Comparison of ENCODE assay signal across 2 cellular contexts in the genomic region with DNA sequence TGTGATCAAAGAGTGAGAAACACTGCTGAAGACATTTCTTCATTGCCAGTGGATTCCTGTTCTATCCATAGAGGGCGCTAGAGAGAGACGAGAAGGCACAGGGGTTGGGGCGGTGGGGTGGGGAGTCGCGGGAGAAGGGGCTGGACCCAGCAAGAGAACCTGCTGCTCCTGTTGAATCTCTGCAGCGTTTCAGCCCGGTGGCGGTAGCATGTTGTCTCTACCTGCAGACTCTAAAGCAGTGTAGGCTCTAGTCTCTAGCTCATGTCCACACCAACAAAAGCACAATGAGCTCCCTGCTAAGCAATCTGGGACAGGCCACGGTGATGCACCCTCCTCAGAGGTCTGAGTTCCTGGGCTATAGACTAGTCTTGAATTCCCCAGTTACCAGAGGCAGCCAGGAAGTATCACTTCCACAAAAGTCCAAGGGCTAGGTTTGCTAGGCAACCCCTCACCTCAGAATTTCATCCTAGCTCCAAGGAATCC.
TF ChIP-seq lines count a peak whose summit lies in the region.

No MANE protein-coding gene starts in this region.

TF ChIP-seq in HCT116, 20 proteins besides CTCF, POLR2A, EP300 and RAD21 (continued from another document):
- TF ChIP-seq, protein P1, sequence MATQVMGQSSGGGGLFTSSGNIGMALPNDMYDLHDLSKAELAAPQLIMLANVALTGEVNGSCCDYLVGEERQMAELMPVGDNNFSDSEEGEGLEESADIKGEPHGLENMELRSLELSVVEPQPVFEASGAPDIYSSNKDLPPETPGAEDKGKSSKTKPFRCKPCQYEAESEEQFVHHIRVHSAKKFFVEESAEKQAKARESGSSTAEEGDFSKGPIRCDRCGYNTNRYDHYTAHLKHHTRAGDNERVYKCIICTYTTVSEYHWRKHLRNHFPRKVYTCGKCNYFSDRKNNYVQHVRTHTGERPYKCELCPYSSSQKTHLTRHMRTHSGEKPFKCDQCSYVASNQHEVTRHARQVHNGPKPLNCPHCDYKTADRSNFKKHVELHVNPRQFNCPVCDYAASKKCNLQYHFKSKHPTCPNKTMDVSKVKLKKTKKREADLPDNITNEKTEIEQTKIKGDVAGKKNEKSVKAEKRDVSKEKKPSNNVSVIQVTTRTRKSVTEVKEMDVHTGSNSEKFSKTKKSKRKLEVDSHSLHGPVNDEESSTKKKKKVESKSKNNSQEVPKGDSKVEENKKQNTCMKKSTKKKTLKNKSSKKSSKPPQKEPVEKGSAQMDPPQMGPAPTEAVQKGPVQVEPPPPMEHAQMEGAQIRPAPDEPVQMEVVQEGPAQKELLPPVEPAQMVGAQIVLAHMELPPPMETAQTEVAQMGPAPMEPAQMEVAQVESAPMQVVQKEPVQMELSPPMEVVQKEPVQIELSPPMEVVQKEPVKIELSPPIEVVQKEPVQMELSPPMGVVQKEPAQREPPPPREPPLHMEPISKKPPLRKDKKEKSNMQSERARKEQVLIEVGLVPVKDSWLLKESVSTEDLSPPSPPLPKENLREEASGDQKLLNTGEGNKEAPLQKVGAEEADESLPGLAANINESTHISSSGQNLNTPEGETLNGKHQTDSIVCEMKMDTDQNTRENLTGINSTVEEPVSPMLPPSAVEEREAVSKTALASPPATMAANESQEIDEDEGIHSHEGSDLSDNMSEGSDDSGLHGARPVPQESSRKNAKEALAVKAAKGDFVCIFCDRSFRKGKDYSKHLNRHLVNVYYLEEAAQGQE (IDR thresholded peaks at IDR 0.05; ENCODE audit: low read depth): no peak
- TF ChIP-seq EZH2 (IDR thresholded peaks at IDR 0.05): no peak
- no peak for TF ChIP-seq SIN3A (IDR thresholded peaks at IDR 0.05; ENCODE audit: low read depth)
- TF ChIP-seq, protein P2, sequence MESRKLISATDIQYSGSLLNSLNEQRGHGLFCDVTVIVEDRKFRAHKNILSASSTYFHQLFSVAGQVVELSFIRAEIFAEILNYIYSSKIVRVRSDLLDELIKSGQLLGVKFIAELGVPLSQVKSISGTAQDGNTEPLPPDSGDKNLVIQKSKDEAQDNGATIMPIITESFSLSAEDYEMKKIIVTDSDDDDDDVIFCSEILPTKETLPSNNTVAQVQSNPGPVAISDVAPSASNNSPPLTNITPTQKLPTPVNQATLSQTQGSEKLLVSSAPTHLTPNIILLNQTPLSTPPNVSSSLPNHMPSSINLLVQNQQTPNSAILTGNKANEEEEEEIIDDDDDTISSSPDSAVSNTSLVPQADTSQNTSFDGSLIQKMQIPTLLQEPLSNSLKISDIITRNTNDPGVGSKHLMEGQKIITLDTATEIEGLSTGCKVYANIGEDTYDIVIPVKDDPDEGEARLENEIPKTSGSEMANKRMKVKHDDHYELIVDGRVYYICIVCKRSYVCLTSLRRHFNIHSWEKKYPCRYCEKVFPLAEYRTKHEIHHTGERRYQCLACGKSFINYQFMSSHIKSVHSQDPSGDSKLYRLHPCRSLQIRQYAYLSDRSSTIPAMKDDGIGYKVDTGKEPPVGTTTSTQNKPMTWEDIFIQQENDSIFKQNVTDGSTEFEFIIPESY (IDR thresholded peaks at IDR 0.05; ENCODE audit: extremely low read depth, insufficient replicate concordance, low read length): no peak
- TF ChIP-seq EZH2phosphoT487 (IDR thresholded peaks at IDR 0.05; ENCODE audit: borderline replicate concordance): no peak
- TF ChIP-seq ZNF274 (IDR thresholded peaks at IDR 0.05; ENCODE audit: low read depth, low read length): no peak
- no peak for TF ChIP-seq ELF1 (IDR thresholded peaks at IDR 0.05; ENCODE audit: borderline replicate concordance, low read depth)
- TF ChIP-seq CBX3 (IDR thresholded peaks at IDR 0.05; ENCODE audit: low read depth): no peak
- TF ChIP-seq TCF7L2 (IDR thresholded peaks at IDR 0.05; ENCODE audit: borderline replicate concordance, extremely low read depth, insufficient read depth, insufficient read length): no peak
- TF ChIP-seq ZFX (IDR thresholded peaks at IDR 0.05): no peak
- no peak for TF ChIP-seq CEBPB (IDR thresholded peaks at IDR 0.05; ENCODE audit: low read depth)
- no peak for TF ChIP-seq SP1 (IDR thresholded peaks at IDR 0.05; ENCODE audit: low read depth)

TF ChIP-seq in HepG2, 621 proteins besides CTCF, POLR2A, EP300 and RAD21 (continued from another document):
- TF ChIP-seq, protein P3, sequence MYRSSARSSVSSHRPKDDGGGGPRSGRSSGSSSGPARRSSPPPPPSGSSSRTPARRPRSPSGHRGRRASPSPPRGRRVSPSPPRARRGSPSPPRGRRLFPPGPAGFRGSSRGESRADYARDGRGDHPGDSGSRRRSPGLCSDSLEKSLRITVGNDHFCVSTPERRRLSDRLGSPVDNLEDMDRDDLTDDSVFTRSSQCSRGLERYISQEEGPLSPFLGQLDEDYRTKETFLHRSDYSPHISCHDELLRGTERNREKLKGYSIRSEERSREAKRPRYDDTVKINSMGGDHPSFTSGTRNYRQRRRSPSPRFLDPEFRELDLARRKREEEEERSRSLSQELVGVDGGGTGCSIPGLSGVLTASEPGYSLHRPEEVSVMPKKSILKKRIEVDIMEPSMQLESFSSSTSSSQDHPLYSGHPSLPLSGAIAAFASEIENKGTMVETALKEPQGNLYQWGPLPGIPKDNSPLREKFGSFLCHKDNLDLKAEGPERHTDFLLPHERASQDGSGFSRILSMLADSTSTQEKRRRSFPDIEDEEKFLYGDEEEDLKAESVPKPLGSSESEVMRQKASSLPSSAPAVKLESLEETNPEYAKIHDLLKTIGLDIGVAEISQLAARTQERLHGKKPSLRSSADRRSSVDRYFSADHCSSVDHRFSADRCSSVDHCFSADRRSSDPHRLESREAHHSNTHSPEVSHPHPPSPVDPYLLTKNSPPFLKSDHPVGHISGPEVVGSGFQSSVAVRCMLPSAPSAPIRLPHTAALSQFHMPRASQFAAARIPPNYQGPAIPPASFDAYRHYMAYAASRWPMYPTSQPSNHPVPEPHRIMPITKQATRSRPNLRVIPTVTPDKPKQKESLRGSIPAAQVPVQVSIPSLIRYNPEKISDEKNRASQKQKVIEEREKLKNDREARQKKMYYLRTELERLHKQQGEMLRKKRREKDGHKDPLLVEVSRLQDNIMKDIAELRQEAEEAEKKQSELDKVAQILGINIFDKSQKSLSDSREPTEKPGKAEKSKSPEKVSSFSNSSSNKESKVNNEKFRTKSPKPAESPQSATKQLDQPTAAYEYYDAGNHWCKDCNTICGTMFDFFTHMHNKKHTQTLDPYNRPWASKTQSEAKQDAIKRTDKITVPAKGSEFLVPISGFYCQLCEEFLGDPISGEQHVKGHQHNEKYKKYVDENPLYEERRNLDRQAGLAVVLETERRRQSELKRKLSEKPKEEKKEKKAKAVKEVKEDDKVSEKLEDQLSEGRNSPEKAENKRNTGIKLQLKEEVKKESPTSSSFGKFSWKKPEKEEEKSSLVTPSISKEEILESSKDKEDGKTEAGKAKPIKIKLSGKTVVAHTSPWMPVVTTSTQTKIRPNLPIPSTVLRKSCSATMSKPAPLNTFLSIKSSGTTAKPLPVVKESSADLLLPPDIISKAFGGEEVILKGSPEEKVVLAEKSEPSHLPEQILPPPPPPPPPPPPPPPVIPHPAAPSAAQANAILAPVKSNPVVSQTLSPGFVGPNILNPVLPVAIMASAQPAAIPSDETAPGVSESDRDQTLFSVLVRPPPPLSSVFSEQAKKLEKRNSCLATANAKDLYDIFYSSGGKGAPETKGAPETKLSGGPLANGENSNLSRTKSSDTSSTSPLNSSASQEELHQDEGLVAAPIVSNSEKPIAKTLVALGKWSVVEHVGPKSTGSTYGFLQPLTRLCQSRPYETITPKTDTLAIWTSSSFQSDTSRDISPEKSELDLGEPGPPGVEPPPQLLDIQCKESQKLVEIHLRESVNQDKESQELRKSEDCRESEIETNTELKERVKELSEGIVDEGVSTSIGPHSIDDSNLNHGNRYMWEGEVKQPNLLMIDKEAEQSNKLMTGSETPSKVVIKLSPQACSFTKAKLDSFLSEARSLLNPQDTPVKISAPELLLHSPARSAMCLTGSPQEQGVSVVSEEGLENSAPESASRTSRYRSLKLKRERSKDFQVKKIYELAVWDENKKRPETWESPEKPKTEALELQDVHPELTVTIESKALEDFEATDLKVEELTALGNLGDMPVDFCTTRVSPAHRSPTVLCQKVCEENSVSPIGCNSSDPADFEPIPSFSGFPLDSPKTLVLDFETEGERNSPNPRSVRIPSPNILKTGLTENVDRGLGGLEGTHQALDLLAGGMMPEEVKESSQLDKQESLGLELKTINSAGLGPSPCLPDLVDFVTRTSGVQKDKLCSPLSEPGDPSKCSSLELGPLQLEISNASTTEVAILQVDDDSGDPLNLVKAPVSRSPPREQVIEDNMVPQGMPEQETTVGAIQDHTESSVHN (CRISPR knock-in tag; IDR thresholded peaks at IDR 0.05): no peak
- TF ChIP-seq ZBTB7B (CRISPR knock-in tag; IDR thresholded peaks at IDR 0.05) (no peak), SRSF1 (optimal IDR thresholded peaks at IDR 0.05; ENCODE audit: low read depth, low read length) (no peak), CAMTA2 (CRISPR knock-in tag; IDR thresholded peaks at IDR 0.05; ENCODE audit: borderline replicate concordance) (no peak), ZNF280D (CRISPR knock-in tag; IDR thresholded peaks at IDR 0.05) (no peak)
- TF ChIP-seq, protein P4, sequence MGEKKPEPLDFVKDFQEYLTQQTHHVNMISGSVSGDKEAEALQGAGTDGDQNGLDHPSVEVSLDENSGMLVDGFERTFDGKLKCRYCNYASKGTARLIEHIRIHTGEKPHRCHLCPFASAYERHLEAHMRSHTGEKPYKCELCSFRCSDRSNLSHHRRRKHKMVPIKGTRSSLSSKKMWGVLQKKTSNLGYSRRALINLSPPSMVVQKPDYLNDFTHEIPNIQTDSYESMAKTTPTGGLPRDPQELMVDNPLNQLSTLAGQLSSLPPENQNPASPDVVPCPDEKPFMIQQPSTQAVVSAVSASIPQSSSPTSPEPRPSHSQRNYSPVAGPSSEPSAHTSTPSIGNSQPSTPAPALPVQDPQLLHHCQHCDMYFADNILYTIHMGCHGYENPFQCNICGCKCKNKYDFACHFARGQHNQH (CRISPR knock-in tag; IDR thresholded peaks at IDR 0.05): no peak
